15 cellular contexts compared by ENCODE assay signal in the genomic region with DNA sequence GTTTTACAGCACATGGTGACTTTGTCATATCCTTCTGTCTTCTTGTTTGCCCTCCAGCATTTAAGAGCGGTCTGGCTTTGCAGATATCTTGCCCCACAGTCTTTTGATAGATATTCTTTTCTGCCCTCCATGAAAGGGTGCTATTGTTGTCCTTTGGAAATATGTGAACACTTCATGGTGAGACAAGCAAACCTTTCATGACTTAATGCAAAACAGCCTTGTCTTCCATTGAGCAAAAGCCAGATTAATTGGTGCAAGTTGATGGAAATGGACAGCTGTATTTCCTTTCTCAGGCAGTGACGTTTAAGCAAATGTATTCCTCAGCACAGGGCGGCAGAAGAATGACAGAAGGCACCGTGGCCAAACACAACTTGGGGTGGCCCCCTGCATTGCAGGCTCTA. TPM values are rescaled to one million over a fixed set of nuclear protein-coding genes. Genes with fewer than 3 reads are reported as not detected.
DNase-seq lines count a peak whose midpoint lies in the region; ATAC-seq and TF ChIP-seq lines count a peak whose summit lies in the region.
"Had no signal": no experiment of that assay in that cellular context is flagged by ENCODE, and none has a peak within 500 bp of the region (broad histone marks: within the 10 kb centered on the region; RNA-seq: fewer than 3 reads in every experiment).

No MANE protein-coding gene starts in this region.

- POLR2A ChIA-PET in activated naive CD8-positive, alpha-beta T cell treated with anti-CD3 and anti-CD28 coated beads, Interleukin-2, amount 10 ng/mL, durations not matched to agents 7 days and 5 days (lab: Charles Lee) = no interaction called here

- H3K27ac ChIP-seq in mesodermal cell (ENCODE audit: low read depth, low read length, severe bottlenecking) = peak overlapping the region; percentile 71
- H3K27ac ChIP-seq in smooth muscle cell (ENCODE audit: low read depth) = peak overlapping the region; percentile 45
- no peak overlapping the region for H3K27ac ChIP-seq in left lung
- H3K27ac ChIP-seq: RWPE1 had no signal

- no peaks in the 10 kb centered on the region for H3K9me3 ChIP-seq in adipocyte (ENCODE audit: control insufficient read depth, low read length)
- no peaks in the 10 kb centered on the region for H3K9me3 ChIP-seq in mesodermal cell (ENCODE audit: control insufficient read depth, low read length)
- no peaks in the 10 kb centered on the region for H3K9me3 ChIP-seq in smooth muscle cell (replicated peaks; ENCODE audit: low read depth)
- H3K9me3 ChIP-seq in left lung = no peaks in the 10 kb centered on the region

- no peaks in the 10 kb centered on the region for H4K20me1 ChIP-seq in smooth muscle cell (ENCODE audit: low read depth)

- peaks cover 2% of the 10 kb centered on the region for H3K79me2 ChIP-seq in smooth muscle cell (ENCODE audit: low read depth)

- H3K4me2 ChIP-seq in smooth muscle cell = peak overlapping the region; percentile 35

- H3K4me1 Mint-ChIP-seq in activated naive CD8-positive, alpha-beta T cell treated with anti-CD3 and anti-CD28 coated beads, Interleukin-2, amount 10 ng/mL, durations not matched to agents 7 days and 5 days = peaks cover 25% of the 10 kb centered on the region
- peaks cover 20% of the 10 kb centered on the region for H3K4me1 Mint-ChIP-seq in activated naive CD8-positive, alpha-beta T cell treated with anti-CD3 and anti-CD28 coated beads for 36 hours

- no peak overlapping the region for H3K9ac ChIP-seq in adipocyte (ENCODE audit: low read length)
- no peak overlapping the region for H3K9ac ChIP-seq in smooth muscle cell (ENCODE audit: low read depth)

- TF ChIP-seq CTCF in smooth muscle cell (IDR thresholded peaks at IDR 0.05; ENCODE audit: borderline replicate concordance, insufficient read depth, poor library complexity, severe bottlenecking) (no peak), left lung (IDR thresholded peaks at IDR 0.05) (no peak)

- peaks cover 13% of the 10 kb centered on the region for H3F3A ChIP-seq in smooth muscle cell (ENCODE audit: low read depth)

- H3K27me3 ChIP-seq in adipocyte (replicated peaks; ENCODE audit: control insufficient read depth, insufficient read depth, low read length) (no peaks in the 10 kb centered on the region), smooth muscle cell (ENCODE audit: low read depth) (no peaks in the 10 kb centered on the region), left lung (no peaks in the 10 kb centered on the region)

- no peak for ATAC-seq in activated naive CD8-positive, alpha-beta T cell treated with anti-CD3 and anti-CD28 coated beads, Interleukin-2, amount 10 ng/mL, durations not matched to agents 7 days and 5 days (ENCODE audit: low read depth)
- no peak for ATAC-seq in left lung
- ATAC-seq in HG02588 (IDR thresholded peaks at IDR 0.05; ENCODE audit: unreplicated experiment) = no peak
- ATAC-seq: HepG2, left lobe of liver had no signal

- H3K4me1 ChIP-seq in adipocyte (ENCODE audit: control insufficient read depth, insufficient read depth, low read length) = peaks cover 26% of the 10 kb centered on the region
- peaks cover 13% of the 10 kb centered on the region for H3K4me1 ChIP-seq in mesodermal cell (ENCODE audit: control insufficient read depth, insufficient read depth, low read length, poor library complexity, severe bottlenecking)
- peaks cover 14% of the 10 kb centered on the region for H3K4me1 ChIP-seq in smooth muscle cell (ENCODE audit: low read depth)
- peaks cover 3 to 55% of the 10 kb centered on the region in 2 donors for H3K4me1 ChIP-seq in left lung

- no peaks in the 10 kb centered on the region for H3K27me3 Mint-ChIP-seq in activated naive CD8-positive, alpha-beta T cell treated with anti-CD3 and anti-CD28 coated beads, Interleukin-2, amount 10 ng/mL, durations not matched to agents 7 days and 5 days
- no peaks in the 10 kb centered on the region for H3K27me3 Mint-ChIP-seq in activated naive CD8-positive, alpha-beta T cell treated with anti-CD3 and anti-CD28 coated beads for 36 hours
- H3K27me3 Mint-ChIP-seq: activated naive CD4-positive, alpha-beta T cell treated with anti-CD3 and anti-CD28 coated beads, Interleukin-2, amount 50 U/mL, for 24 hours had no signal

- H3K27ac Mint-ChIP-seq in activated naive CD8-positive, alpha-beta T cell treated with anti-CD3 and anti-CD28 coated beads, Interleukin-2, amount 10 ng/mL, durations not matched to agents 7 days and 5 days = peak overlapping the region; percentile 11
- H3K27ac Mint-ChIP-seq in activated naive CD8-positive, alpha-beta T cell treated with anti-CD3 and anti-CD28 coated beads for 36 hours = no peak overlapping the region

- H3K4me3 ChIP-seq in adipocyte (ENCODE audit: low read length) (no peak overlapping the region), mesodermal cell (ENCODE audit: extremely low read depth, insufficient read depth, low read length, poor library complexity, severe bottlenecking) (no peak overlapping the region), smooth muscle cell (no peak overlapping the region), left lung (no peak overlapping the region)

- no peak for DNase-seq in activated naive CD8-positive, alpha-beta T cell treated with anti-CD3 and anti-CD28 coated beads, Interleukin-2, amount 10 ng/mL, durations not matched to agents 7 days and 5 days
- no peak for DNase-seq in activated naive CD8-positive, alpha-beta T cell treated with anti-CD3 and anti-CD28 coated beads for 36 hours
- DNase-seq in adipocyte (ENCODE audit: low read depth) (peak; percentile 48), smooth muscle cell (lab: John Stamatoyannopoulos, UW; ENCODE audit: unreplicated experiment) (no peak), NCI-H146 treated with DMSO at 0.1 percent for 48 hours (lab: John Stamatoyannopoulos, UW; ENCODE audit: unreplicated experiment) (no peak), left lung (no peak)
- DNase-seq: activated T-cell treated with anti-CD3 and anti-CD28 coated beads, Interleukin-2, amount 50 U/mL, for 48 hours; effector memory CD4-positive, alpha-beta T cell; NCI-H187 treated with DMSO at 0.1 percent for 48 hours had no signal

- H2AFZ ChIP-seq in smooth muscle cell (ENCODE audit: low read depth) = no peak overlapping the region

- no peaks in the 10 kb centered on the region for H3K9me3 Mint-ChIP-seq in activated naive CD8-positive, alpha-beta T cell treated with anti-CD3 and anti-CD28 coated beads, Interleukin-2, amount 10 ng/mL, durations not matched to agents 7 days and 5 days
- peaks cover 3% of the 10 kb centered on the region for H3K9me3 Mint-ChIP-seq in activated naive CD8-positive, alpha-beta T cell treated with anti-CD3 and anti-CD28 coated beads for 36 hours
- H3K9me3 Mint-ChIP-seq: activated naive CD4-positive, alpha-beta T cell treated with anti-CD3 and anti-CD28 coated beads, Interleukin-2, amount 50 U/mL, for 24 hours had no signal

- 87 to 89% methylated on average over 3 to 4 of the region's 4 CpGs for WGBS in mesodermal cell (ENCODE audit: insufficient coverage in 2 of 2), 2 experiments
- 27% methylated on average over 4 of the region's 4 CpGs for WGBS in smooth muscle cell (ENCODE audit: low lambda C conversion rate)

- peaks cover 11% of the 10 kb centered on the region for H3K36me3 Mint-ChIP-seq in activated naive CD8-positive, alpha-beta T cell treated with anti-CD3 and anti-CD28 coated beads, Interleukin-2, amount 10 ng/mL, durations not matched to agents 7 days and 5 days
- peaks cover 15% of the 10 kb centered on the region for H3K36me3 Mint-ChIP-seq in activated naive CD8-positive, alpha-beta T cell treated with anti-CD3 and anti-CD28 coated beads for 36 hours

- H3K4me3 Mint-ChIP-seq in activated naive CD8-positive, alpha-beta T cell treated with anti-CD3 and anti-CD28 coated beads, Interleukin-2, amount 10 ng/mL, durations not matched to agents 7 days and 5 days = no peak overlapping the region
- H3K4me3 Mint-ChIP-seq in activated naive CD8-positive, alpha-beta T cell treated with anti-CD3 and anti-CD28 coated beads for 36 hours = no peak overlapping the region

- intact Hi-C loops in left lung (cut with DNase I) = no loop called here

- H3K36me3 ChIP-seq in adipocyte (ENCODE audit: control insufficient read depth, insufficient read depth, low read length, severe bottlenecking) (no peaks in the 10 kb centered on the region), mesodermal cell (ENCODE audit: control insufficient read depth, insufficient read depth, low read length) (peaks cover 11% of the 10 kb centered on the region), smooth muscle cell (ENCODE audit: low read depth) (no peaks in the 10 kb centered on the region), left lung (peaks cover 0 to 4% of the 10 kb centered on the region in 2 donors)

RNA-seq across cellular contexts. Expression of gene DCPS, which starts 4.4 kb away (rescaled TPM):
- total RNA-seq in activated naive CD8-positive, alpha-beta T cell treated with anti-CD3 and anti-CD28 coated beads, Interleukin-2, amount 10 ng/mL, durations not matched to agents 7 days and 5 days = 10 to 100 TPM; 27.4 to 29.1 TPM
- total RNA-seq in activated naive CD8-positive, alpha-beta T cell treated with anti-CD3 and anti-CD28 coated beads for 36 hours = 10 to 100 TPM; 29.1 to 29.3 TPM
- polyA plus RNA-seq in mesodermal cell (2013, experiment 1 of 2) = 19.8 TPM
- polyA plus RNA-seq in mesodermal cell (2013, experiment 2 of 2) = 18.5 TPM
- total RNA-seq in smooth muscle cell (8.9 and 19.0 TPM in 2 replicates), left lung (10 to 100 TPM; 16.4 to 18.0 TPM)
- 25.4 and 34.1 TPM in 2 replicates for polyA plus RNA-seq in smooth muscle cell

RNA-seq across cellular contexts. Expression of gene TIRAP, which starts 25.4 kb away (rescaled TPM):
- total RNA-seq in activated naive CD8-positive, alpha-beta T cell treated with anti-CD3 and anti-CD28 coated beads, Interleukin-2, amount 10 ng/mL, durations not matched to agents 7 days and 5 days = 10 to 100 TPM; 15.6 to 18.8 TPM
- total RNA-seq in activated naive CD8-positive, alpha-beta T cell treated with anti-CD3 and anti-CD28 coated beads for 36 hours = 1 to 10 TPM; 4.7 to 5.2 TPM
- polyA plus RNA-seq in mesodermal cell (2013, experiment 1 of 2) = 5.6 TPM
- 5.1 TPM for polyA plus RNA-seq in mesodermal cell (2013, experiment 2 of 2)
- total RNA-seq in smooth muscle cell (3.5 and 3.7 TPM in 2 replicates), left lung (10 to 100 TPM in 1 of 2 donors, 1 to 10 TPM in 1; 8.5 to 15.4 TPM)
- 2.9 and 5.1 TPM in 2 replicates for polyA plus RNA-seq in smooth muscle cell

RNA-seq across cellular contexts. Expression of gene FOXRED1, which starts 39.3 kb away (rescaled TPM):
- total RNA-seq in activated naive CD8-positive, alpha-beta T cell treated with anti-CD3 and anti-CD28 coated beads, Interleukin-2, amount 10 ng/mL, durations not matched to agents 7 days and 5 days = 10 to 100 TPM; 37.4 to 38.5 TPM
- total RNA-seq in activated naive CD8-positive, alpha-beta T cell treated with anti-CD3 and anti-CD28 coated beads for 36 hours = 10 to 100 TPM; 43.8 to 44.5 TPM
- polyA plus RNA-seq in mesodermal cell (2013, experiment 1 of 2) = 33.9 TPM
- 30.0 TPM for polyA plus RNA-seq in mesodermal cell (2013, experiment 2 of 2)
- total RNA-seq in smooth muscle cell (8.1 and 18.6 TPM in 2 replicates), left lung (10 to 100 TPM; 19.6 to 24.2 TPM)
- polyA plus RNA-seq in smooth muscle cell = 22.1 and 27.9 TPM in 2 replicates

RNA-seq across cellular contexts. Expression of gene SRPRA, which starts 39.6 kb away (rescaled TPM):
- total RNA-seq in activated naive CD8-positive, alpha-beta T cell treated with anti-CD3 and anti-CD28 coated beads, Interleukin-2, amount 10 ng/mL, durations not matched to agents 7 days and 5 days = 100 to 1,000 TPM; 110 TPM
- 100 to 1,000 TPM; 153 to 158 TPM for total RNA-seq in activated naive CD8-positive, alpha-beta T cell treated with anti-CD3 and anti-CD28 coated beads for 36 hours
- polyA plus RNA-seq in mesodermal cell (2013, experiment 1 of 2) = 79.0 TPM
- polyA plus RNA-seq in mesodermal cell (2013, experiment 2 of 2) = 69.9 TPM
- total RNA-seq in smooth muscle cell (104 and 115 TPM in 2 replicates), left lung (100 to 1,000 TPM; 129 to 154 TPM)
- 106 and 108 TPM in 2 replicates for polyA plus RNA-seq in smooth muscle cell

RNA-seq across cellular contexts. Expression of gene ST3GAL4, which starts 47.2 kb away (rescaled TPM):
- 1 to 10 TPM; 6.3 to 8.5 TPM for total RNA-seq in activated naive CD8-positive, alpha-beta T cell treated with anti-CD3 and anti-CD28 coated beads, Interleukin-2, amount 10 ng/mL, durations not matched to agents 7 days and 5 days
- total RNA-seq in activated naive CD8-positive, alpha-beta T cell treated with anti-CD3 and anti-CD28 coated beads for 36 hours = 10 to 100 TPM; 10.6 to 11.8 TPM
- 20.6 TPM for polyA plus RNA-seq in mesodermal cell (2013, experiment 1 of 2)
- 13.5 TPM for polyA plus RNA-seq in mesodermal cell (2013, experiment 2 of 2)
- total RNA-seq in smooth muscle cell = 36.5 and 60.3 TPM in 2 replicates
- polyA plus RNA-seq in smooth muscle cell = 58.5 and 60.9 TPM in 2 replicates
- total RNA-seq in left lung = 10 to 100 TPM; 33.1 to 35.9 TPM

Comparison
In these comparisons a context has a peak if more than half of its experiments do, and no peak if none do; other contexts are left out.
1. H3K27ac ChIP-seq: peak in mesodermal cell (single experiment) and smooth muscle cell (single experiment); none in left lung (0 of 2).